1 cellular context compared by ENCODE assay signal in the genomic region with DNA sequence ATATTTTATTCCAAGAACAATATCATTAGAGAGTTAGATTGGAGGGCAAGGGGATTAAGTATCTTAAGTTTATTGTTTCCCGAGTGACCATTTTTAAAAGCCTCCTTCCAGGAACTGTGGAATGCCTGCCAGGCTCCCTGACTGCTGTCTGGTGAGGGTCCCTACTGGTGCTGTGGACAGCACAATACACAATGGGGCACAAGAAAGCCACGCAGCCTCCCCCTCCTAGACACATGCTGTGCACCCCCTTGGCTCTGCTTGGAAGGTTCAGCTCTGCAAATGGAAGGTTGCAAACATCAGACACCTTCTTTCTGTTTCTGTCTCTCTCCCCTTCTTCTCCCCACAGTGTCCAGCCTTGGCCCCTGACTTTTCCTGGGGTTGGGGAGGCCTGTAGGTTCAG.
TF ChIP-seq lines count a peak whose summit lies in the region.

No MANE protein-coding gene starts in this region.

TF ChIP-seq in WTC11, 78 proteins besides CTCF, POLR2A, EP300 and RAD21 (continued from another document):
- TF ChIP-seq CREM (CRISPR knock-in tag; IDR thresholded peaks at IDR 0.05) (no peak), ZNF263 (CRISPR knock-in tag; IDR thresholded peaks at IDR 0.05; ENCODE audit: low read depth) (no peak), ETV6 (CRISPR knock-in tag; IDR thresholded peaks at IDR 0.05) (no peak), ZNF317 (CRISPR knock-in tag; IDR thresholded peaks at IDR 0.05; ENCODE audit: borderline replicate concordance, low read depth) (no peak), SOX15 (CRISPR knock-in tag; IDR thresholded peaks at IDR 0.05) (no peak), SP1 (CRISPR knock-in tag; conservative IDR thresholded peaks at IDR 0.05) (no peak), ZNF416 (CRISPR knock-in tag; IDR thresholded peaks at IDR 0.05) (no peak), JAZF1 (CRISPR knock-in tag; IDR thresholded peaks at IDR 0.05) (no peak)
- TF ChIP-seq, protein P1, sequence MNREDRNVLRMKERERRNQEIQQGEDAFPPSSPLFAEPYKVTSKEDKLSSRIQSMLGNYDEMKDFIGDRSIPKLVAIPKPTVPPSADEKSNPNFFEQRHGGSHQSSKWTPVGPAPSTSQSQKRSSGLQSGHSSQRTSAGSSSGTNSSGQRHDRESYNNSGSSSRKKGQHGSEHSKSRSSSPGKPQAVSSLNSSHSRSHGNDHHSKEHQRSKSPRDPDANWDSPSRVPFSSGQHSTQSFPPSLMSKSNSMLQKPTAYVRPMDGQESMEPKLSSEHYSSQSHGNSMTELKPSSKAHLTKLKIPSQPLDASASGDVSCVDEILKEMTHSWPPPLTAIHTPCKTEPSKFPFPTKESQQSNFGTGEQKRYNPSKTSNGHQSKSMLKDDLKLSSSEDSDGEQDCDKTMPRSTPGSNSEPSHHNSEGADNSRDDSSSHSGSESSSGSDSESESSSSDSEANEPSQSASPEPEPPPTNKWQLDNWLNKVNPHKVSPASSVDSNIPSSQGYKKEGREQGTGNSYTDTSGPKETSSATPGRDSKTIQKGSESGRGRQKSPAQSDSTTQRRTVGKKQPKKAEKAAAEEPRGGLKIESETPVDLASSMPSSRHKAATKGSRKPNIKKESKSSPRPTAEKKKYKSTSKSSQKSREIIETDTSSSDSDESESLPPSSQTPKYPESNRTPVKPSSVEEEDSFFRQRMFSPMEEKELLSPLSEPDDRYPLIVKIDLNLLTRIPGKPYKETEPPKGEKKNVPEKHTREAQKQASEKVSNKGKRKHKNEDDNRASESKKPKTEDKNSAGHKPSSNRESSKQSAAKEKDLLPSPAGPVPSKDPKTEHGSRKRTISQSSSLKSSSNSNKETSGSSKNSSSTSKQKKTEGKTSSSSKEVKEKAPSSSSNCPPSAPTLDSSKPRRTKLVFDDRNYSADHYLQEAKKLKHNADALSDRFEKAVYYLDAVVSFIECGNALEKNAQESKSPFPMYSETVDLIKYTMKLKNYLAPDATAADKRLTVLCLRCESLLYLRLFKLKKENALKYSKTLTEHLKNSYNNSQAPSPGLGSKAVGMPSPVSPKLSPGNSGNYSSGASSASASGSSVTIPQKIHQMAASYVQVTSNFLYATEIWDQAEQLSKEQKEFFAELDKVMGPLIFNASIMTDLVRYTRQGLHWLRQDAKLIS (CRISPR knock-in tag; IDR thresholded peaks at IDR 0.05; ENCODE audit: borderline replicate concordance) = no peak
- TF ChIP-seq, protein P2, sequence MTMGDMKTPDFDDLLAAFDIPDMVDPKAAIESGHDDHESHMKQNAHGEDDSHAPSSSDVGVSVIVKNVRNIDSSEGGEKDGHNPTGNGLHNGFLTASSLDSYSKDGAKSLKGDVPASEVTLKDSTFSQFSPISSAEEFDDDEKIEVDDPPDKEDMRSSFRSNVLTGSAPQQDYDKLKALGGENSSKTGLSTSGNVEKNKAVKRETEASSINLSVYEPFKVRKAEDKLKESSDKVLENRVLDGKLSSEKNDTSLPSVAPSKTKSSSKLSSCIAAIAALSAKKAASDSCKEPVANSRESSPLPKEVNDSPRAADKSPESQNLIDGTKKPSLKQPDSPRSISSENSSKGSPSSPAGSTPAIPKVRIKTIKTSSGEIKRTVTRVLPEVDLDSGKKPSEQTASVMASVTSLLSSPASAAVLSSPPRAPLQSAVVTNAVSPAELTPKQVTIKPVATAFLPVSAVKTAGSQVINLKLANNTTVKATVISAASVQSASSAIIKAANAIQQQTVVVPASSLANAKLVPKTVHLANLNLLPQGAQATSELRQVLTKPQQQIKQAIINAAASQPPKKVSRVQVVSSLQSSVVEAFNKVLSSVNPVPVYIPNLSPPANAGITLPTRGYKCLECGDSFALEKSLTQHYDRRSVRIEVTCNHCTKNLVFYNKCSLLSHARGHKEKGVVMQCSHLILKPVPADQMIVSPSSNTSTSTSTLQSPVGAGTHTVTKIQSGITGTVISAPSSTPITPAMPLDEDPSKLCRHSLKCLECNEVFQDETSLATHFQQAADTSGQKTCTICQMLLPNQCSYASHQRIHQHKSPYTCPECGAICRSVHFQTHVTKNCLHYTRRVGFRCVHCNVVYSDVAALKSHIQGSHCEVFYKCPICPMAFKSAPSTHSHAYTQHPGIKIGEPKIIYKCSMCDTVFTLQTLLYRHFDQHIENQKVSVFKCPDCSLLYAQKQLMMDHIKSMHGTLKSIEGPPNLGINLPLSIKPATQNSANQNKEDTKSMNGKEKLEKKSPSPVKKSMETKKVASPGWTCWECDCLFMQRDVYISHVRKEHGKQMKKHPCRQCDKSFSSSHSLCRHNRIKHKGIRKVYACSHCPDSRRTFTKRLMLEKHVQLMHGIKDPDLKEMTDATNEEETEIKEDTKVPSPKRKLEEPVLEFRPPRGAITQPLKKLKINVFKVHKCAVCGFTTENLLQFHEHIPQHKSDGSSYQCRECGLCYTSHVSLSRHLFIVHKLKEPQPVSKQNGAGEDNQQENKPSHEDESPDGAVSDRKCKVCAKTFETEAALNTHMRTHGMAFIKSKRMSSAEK (CRISPR knock-in tag; IDR thresholded peaks at IDR 0.05; ENCODE audit: borderline replicate concordance) = no peak
- TF ChIP-seq, protein P3, sequence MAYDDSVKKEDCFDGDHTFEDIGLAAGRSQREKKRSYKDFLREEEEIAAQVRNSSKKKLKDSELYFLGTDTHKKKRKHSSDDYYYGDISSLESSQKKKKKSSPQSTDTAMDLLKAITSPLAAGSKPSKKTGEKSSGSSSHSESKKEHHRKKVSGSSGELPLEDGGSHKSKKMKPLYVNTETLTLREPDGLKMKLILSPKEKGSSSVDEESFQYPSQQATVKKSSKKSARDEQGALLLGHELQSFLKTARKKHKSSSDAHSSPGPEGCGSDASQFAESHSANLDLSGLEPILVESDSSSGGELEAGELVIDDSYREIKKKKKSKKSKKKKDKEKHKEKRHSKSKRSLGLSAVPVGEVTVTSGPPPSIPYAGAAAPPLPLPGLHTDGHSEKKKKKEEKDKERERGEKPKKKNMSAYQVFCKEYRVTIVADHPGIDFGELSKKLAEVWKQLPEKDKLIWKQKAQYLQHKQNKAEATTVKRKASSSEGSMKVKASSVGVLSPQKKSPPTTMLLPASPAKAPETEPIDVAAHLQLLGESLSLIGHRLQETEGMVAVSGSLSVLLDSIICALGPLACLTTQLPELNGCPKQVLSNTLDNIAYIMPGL (CRISPR knock-in tag; IDR thresholded peaks at IDR 0.05) = no peak
